Comparison of ENCODE assay signal across 7 cellular contexts in the genomic region with DNA sequence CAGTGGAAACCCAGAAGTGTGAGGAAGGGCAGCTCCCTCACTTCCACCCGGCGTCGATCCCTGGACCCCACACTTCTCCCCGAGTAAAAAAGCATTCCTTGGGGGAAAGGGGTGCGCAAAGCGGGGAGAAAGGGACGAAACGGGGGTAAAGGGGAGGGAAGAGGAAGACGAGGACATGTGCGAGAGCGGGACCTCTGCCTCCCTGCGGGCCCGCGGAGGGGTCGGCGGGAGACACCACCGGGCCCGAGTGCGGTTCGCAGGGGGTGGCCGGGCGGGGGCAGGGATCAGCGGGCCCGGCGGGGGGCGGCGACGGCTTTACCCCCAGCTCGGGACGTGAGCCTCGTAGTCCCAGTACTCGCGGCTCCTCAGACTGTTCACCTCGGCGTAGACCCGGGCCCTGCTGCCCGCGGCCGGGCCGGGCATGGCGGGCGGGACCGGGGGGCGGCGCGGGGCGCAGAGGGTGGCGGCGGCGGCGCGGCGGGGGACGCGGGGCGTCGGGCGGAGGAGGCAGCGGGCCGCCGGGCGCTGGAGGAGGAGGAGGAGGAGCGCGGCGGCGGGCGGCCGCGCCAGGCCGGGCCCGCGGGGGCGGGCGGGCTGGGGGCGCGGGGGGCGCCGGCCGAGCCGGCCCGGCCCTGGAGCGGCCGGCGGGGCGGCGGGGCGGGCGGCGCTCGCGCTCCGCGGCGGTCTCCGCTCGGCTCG. TPM values are rescaled to one million over a fixed set of nuclear protein-coding genes. Genes with fewer than 3 reads are reported as not detected.
DNase-seq lines count a peak whose midpoint lies in the region; ATAC-seq and TF ChIP-seq lines count a peak whose summit lies in the region.

No MANE protein-coding gene starts in this region.

- peak; percentile 53 for DNase-seq in GM13977 (ENCODE audit: low spot score)
- DNase-seq in HFFc6 = no peak
- DNase-seq in Panc1 (ENCODE audit: low read depth, low spot score) = no peak
- DNase-seq in effector memory CD4-positive, alpha-beta T cell = no peak
- peak in 2 of 9 donors; percentile 18 to 42 for DNase-seq in naive thymus-derived CD4-positive, alpha-beta T cell
- DNase-seq in NCI-H2029 treated with DMSO at 0.1 percent for 48 hours (lab: John Stamatoyannopoulos, UW) = no peak
- no peak for DNase-seq in kidney tubule cell (ENCODE audit: low spot score)

- H3K4me1 Mint-ChIP-seq in HFFc6 (ENCODE audit: low read depth) = peaks cover 40% of the 10 kb centered on the region
- H3K4me1 Mint-ChIP-seq in naive thymus-derived CD4-positive, alpha-beta T cell = peaks cover 31 to 58% (median 53%) of the 10 kb centered on the region in 7 donors

- CTCF ChIA-PET in Panc1 (lab: Charles Lee) = no interaction called here
- CTCF ChIA-PET in naive thymus-derived CD4-positive, alpha-beta T cell (lab: Charles Lee) = interaction anchor here (0.9 to 1.6 kb wide), 2 partner anchors 68 to 178 kb away, joined by 3 to 4 read pairs; a partner anchor contains a TSS

- peaks cover 24% of the 10 kb centered on the region for H3K27me3 Mint-ChIP-seq in HFFc6 (ENCODE audit: insufficient read depth)
- H3K27me3 Mint-ChIP-seq in naive thymus-derived CD4-positive, alpha-beta T cell = peaks cover 8 to 33% (median 12%) of the 10 kb centered on the region in 5 donors

- ATAC-seq in Panc1 = peak; percentile 61
- ATAC-seq in naive thymus-derived CD4-positive, alpha-beta T cell = peak; percentile 49

- peak overlapping the region; percentile 78 to 85 for H3K4me3 ChIP-seq in Panc1 (ENCODE audit: low read depth in 2 of 2, low read length in 2 of 2)
- peak overlapping the region; percentile 61 for H3K4me3 ChIP-seq in effector memory CD4-positive, alpha-beta T cell (ENCODE audit: insufficient read depth, low read depth, low read length, poor library complexity, severe bottlenecking)
- peak overlapping the region; percentile 59 for H3K4me3 ChIP-seq in naive thymus-derived CD4-positive, alpha-beta T cell (ENCODE audit: low read length)

- H3K9me3 Mint-ChIP-seq in HFFc6 = no peaks in the 10 kb centered on the region
- no peaks in the 10 kb centered on the region for H3K9me3 Mint-ChIP-seq in naive thymus-derived CD4-positive, alpha-beta T cell

- H3K36me3 Mint-ChIP-seq in HFFc6 (ENCODE audit: low read depth) = peaks cover 35% of the 10 kb centered on the region
- H3K36me3 Mint-ChIP-seq in naive thymus-derived CD4-positive, alpha-beta T cell = peaks cover 0 to 25% (median 15%) of the 10 kb centered on the region in 5 donors

- peak overlapping the region; percentile 71 for H3K27ac Mint-ChIP-seq in HFFc6
- peak overlapping the region in 8 of 9 donors; percentile 60 to 90 (median 81) for H3K27ac Mint-ChIP-seq in naive thymus-derived CD4-positive, alpha-beta T cell

- no peaks in the 10 kb centered on the region for H3K27me3 ChIP-seq in Panc1 (ENCODE audit: control insufficient read depth, insufficient read depth, low read length)
- peaks cover 2% of the 10 kb centered on the region for H3K27me3 ChIP-seq in effector memory CD4-positive, alpha-beta T cell (replicated peaks; ENCODE audit: control insufficient read depth, insufficient read depth, low read length, poor library complexity, severe bottlenecking)
- H3K27me3 ChIP-seq in naive thymus-derived CD4-positive, alpha-beta T cell (ENCODE audit: control insufficient read depth in 2 of 2, insufficient read depth in 2 of 2, low read length in 2 of 2) = no peaks in the 10 kb centered on the region

- H3K27ac ChIP-seq in Panc1 (ENCODE audit: low read length) = peak overlapping the region; percentile 73
- no peak overlapping the region for H3K27ac ChIP-seq in effector memory CD4-positive, alpha-beta T cell (ENCODE audit: insufficient read depth, low read length, poor library complexity, severe bottlenecking)
- peak overlapping the region; percentile 62 for H3K27ac ChIP-seq in naive thymus-derived CD4-positive, alpha-beta T cell (ENCODE audit: low read depth, low read length)

- intact Hi-C loops in Panc1 (cut with micrococcal nuclease; ENCODE audit: unreplicated experiment) = no loop called here
- intact Hi-C loops in naive thymus-derived CD4-positive, alpha-beta T cell (cut with micrococcal nuclease) = loop anchor here (1.0 to 10.0 kb wide), 11 partner anchors 39 to 1463 kb away; a partner anchor contains a TSS

- peaks cover 10% of the 10 kb centered on the region; the same call in 1 of the 2 replicates for H3K4me1 ChIP-seq in Panc1 (ENCODE audit: control insufficient read depth, insufficient read depth, low read length)
- peaks cover 17% of the 10 kb centered on the region for H3K4me1 ChIP-seq in effector memory CD4-positive, alpha-beta T cell (ENCODE audit: control insufficient read depth, insufficient read depth, low read length, poor library complexity, severe bottlenecking)
- peaks cover 21 to 22% of the 10 kb centered on the region in 2 donors for H3K4me1 ChIP-seq in naive thymus-derived CD4-positive, alpha-beta T cell (ENCODE audit: control insufficient read depth in 2 of 2, insufficient read depth in 2 of 2, low read length in 2 of 2)

- peaks cover 21% of the 10 kb centered on the region for H3K36me3 ChIP-seq in Panc1 (ENCODE audit: control insufficient read depth, insufficient read depth, low read length)
- H3K36me3 ChIP-seq in effector memory CD4-positive, alpha-beta T cell (ENCODE audit: control insufficient read depth, insufficient read depth, low read length) = peaks cover 8% of the 10 kb centered on the region
- peaks cover 0 to 15% (median 9%) of the 10 kb centered on the region in 3 experiments for H3K36me3 ChIP-seq in naive thymus-derived CD4-positive, alpha-beta T cell (ENCODE audit: control insufficient read depth in 2 of 3, insufficient read depth in 3 of 3, low read length in 3 of 3)

- TF ChIP-seq CTCF in GM13977 (IDR thresholded peaks at IDR 0.05; ENCODE audit: extremely low read depth, insufficient read depth, missing control alignments) (no peak), HFFc6 (IDR thresholded peaks at IDR 0.05) (no peak), Panc1 (IDR thresholded peaks at IDR 0.05) (no peak)

- H3K9me3 ChIP-seq in Panc1 (ENCODE audit: control insufficient read depth, insufficient read depth, low read depth, low read length) = no peaks in the 10 kb centered on the region
- no peaks in the 10 kb centered on the region for H3K9me3 ChIP-seq in effector memory CD4-positive, alpha-beta T cell (ENCODE audit: control insufficient read depth, low read length)
- no peaks in the 10 kb centered on the region for H3K9me3 ChIP-seq in naive thymus-derived CD4-positive, alpha-beta T cell (ENCODE audit: control insufficient read depth in 2 of 3, low read length in 3 of 3)

- peak overlapping the region; percentile 94 for H3K4me3 Mint-ChIP-seq in HFFc6
- peak overlapping the region; percentile 81 to 93 (median 88) for H3K4me3 Mint-ChIP-seq in naive thymus-derived CD4-positive, alpha-beta T cell

- in situ Hi-C loops in GM13977 (cut with MboI; ENCODE audit: low pct_unique_long_range_greater_than_20kb, low sequenced_read_pairs, unreplicated experiment) = no loop called here
- in situ Hi-C loops in Panc1 (cut with HindIII; ENCODE audit: low pct_unique_long_range_greater_than_20kb, low sequenced_read_pairs) = no loop called here

- POLR2A ChIA-PET in Panc1 (lab: Charles Lee) = no interaction called here
- POLR2A ChIA-PET in naive thymus-derived CD4-positive, alpha-beta T cell (lab: Charles Lee) = interaction anchor here (0.8 to 1.2 kb wide), 2 partner anchors 68 to 178 kb away, joined by 3 to 5 read pairs; a partner anchor contains a TSS

- BruUV-seq in Panc1 (replicated peaks; lab: Mats Ljungman, UMichigan) = no TSS peak

RNA-seq across cellular contexts. Expression of a gene that starts 0.4 kb away (rescaled TPM):
- total RNA-seq in HFFc6 (2021; fragmentation: NEBNext Ultra II Directional; extraction: Animal tissue kit (Norgen Biotek cat#: 25700)) = 10 to 100 TPM; 57.7 to 66.8 (median 61.2) TPM
- 60.9 TPM for total RNA-seq in Panc1 (2021; ENCODE audit: unreplicated experiment)
- 26.5 TPM for polyA plus RNA-seq in Panc1 (2012; ENCODE audit: insufficient read length)
- 10 to 100 TPM; 46.5 to 70.0 (median 67.9) TPM for total RNA-seq in naive thymus-derived CD4-positive, alpha-beta T cell
- polyA plus RNA-seq in naive thymus-derived CD4-positive, alpha-beta T cell = 10 to 100 TPM; 11.0 to 12.9 TPM
